ENCODE assay signal across 8 cellular contexts in the genomic region with DNA sequence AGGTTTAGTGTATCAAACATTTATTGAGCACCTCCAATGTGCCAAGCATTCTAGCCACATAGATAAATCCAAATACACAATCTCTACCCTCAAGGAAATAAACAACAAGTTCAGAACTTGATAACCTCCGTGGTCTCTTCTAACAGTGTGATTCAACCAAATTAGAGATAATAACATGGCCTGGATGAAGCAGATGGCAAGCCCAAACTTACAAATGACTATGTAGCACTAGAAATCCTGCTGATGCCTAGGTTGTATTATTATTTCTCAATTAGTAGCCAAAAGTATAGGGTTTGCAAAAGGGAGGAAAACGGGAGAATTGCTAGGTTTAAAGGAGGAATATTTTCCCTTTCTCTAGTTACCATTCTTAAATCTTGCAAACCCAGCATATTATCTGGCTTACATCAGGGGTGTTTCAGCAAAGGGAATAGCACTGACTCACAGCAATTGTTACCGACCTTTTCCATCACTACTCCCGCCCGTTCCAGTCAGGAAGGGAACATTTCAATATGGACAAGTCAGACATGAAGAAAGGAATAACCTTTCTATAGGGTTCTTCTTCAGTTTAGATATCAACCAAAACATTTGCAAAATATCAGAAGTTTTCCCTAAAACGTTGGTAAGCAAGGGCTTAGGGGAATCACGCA. TPM values are rescaled to one million over a fixed set of nuclear protein-coding genes. Genes with fewer than 3 reads are reported as not detected.
DNase-seq lines count a peak whose midpoint lies in the region; TF ChIP-seq lines count a peak whose summit lies in the region.
"Had no signal": no experiment of that assay in that cellular context is flagged by ENCODE, and none has a peak within 500 bp of the region (broad histone marks: within the 10 kb centered on the region; RNA-seq: fewer than 3 reads in every experiment).

No MANE protein-coding gene starts in this region.

- H3K36me3 ChIP-seq in thyroid gland = no peaks in the 10 kb centered on the region

- no peaks in the 10 kb centered on the region for H3K9me3 Mint-ChIP-seq in activated CD4-positive, alpha-beta T cell treated with anti-CD3 and anti-CD28 coated beads, Interleukin-2, amount 10 ng/mL, durations not matched to agents 7 days and 5 days

- H3K36me3 Mint-ChIP-seq in activated CD4-positive, alpha-beta T cell treated with anti-CD3 and anti-CD28 coated beads, Interleukin-2, amount 10 ng/mL, durations not matched to agents 7 days and 5 days (ENCODE audit: low read depth) = no peaks in the 10 kb centered on the region

- H3K9me3 ChIP-seq in thyroid gland = no peaks in the 10 kb centered on the region

- TF ChIP-seq CTCF in astrocyte of the spinal cord (IDR thresholded peaks at IDR 0.05; ENCODE audit: low read depth, low read length) (no peak), thyroid gland (IDR thresholded peaks at IDR 0.05) (no peak)

- no peak for TF ChIP-seq POLR2A in thyroid gland (IDR thresholded peaks at IDR 0.05)

- H3K27ac ChIP-seq in thyroid gland = peak overlapping the region in 2 of 3 donors; percentile 6 to 41

- H3K27me3 ChIP-seq in thyroid gland = no peaks in the 10 kb centered on the region

- CTCF ChIA-PET in activated CD4-positive, alpha-beta T cell treated with anti-CD3 and anti-CD28 coated beads, Interleukin-2, amount 10 ng/mL, durations not matched to agents 7 days and 5 days (lab: Charles Lee) = no interaction called here

- H3K27me3 Mint-ChIP-seq in activated CD4-positive, alpha-beta T cell treated with anti-CD3 and anti-CD28 coated beads, Interleukin-2, amount 10 ng/mL, durations not matched to agents 7 days and 5 days = peaks cover 27% of the 10 kb centered on the region

- H3K4me1 Mint-ChIP-seq in activated CD4-positive, alpha-beta T cell treated with anti-CD3 and anti-CD28 coated beads, Interleukin-2, amount 10 ng/mL, durations not matched to agents 7 days and 5 days = peaks cover 5% of the 10 kb centered on the region

- intact Hi-C loops in thyroid gland (cut with DNase I) = no loop called here

- H3K4me1 ChIP-seq in thyroid gland = peaks cover 4 to 6% of the 10 kb centered on the region in 2 donors

- H3K27ac Mint-ChIP-seq in activated CD4-positive, alpha-beta T cell treated with anti-CD3 and anti-CD28 coated beads, Interleukin-2, amount 10 ng/mL, durations not matched to agents 7 days and 5 days = no peak overlapping the region

- POLR2A ChIA-PET in activated CD4-positive, alpha-beta T cell treated with anti-CD3 and anti-CD28 coated beads, Interleukin-2, amount 10 ng/mL, durations not matched to agents 7 days and 5 days (lab: Charles Lee) = no interaction called here

- in situ Hi-C loops in astrocyte of the spinal cord (cut with HindIII; ENCODE audit: low sequenced_read_pairs) = no loop called here

- WGBS in thyroid gland, 2 donors = 57 to 67% methylated on average over 7 of the region's 7 CpGs

- H3K4me3 ChIP-seq in astrocyte of the spinal cord (ENCODE audit: low read depth, low read length) (peak overlapping the region; percentile 93), thyroid gland (replicated peaks in 1 of 3) (peak overlapping the region in 1 of 3 donors; percentile 1)
- H3K4me3 ChIP-seq: GM12878 had no signal

- DNase-seq in HT1080 (ENCODE audit: low read depth) (peak; percentile 54), astrocyte of the spinal cord (ENCODE audit: low read depth, low spot score) (peak; percentile 74), iris pigment epithelial cell (ENCODE audit: low read depth) (peak; percentile 73), thyroid gland (no peak), pons (ENCODE audit: low spot score) (no peak), NCI-H345 (lab: John Stamatoyannopoulos, UW) (no peak)
- DNase-seq in activated CD4-positive, alpha-beta T cell treated with anti-CD3 and anti-CD28 coated beads, Interleukin-2, amount 10 ng/mL, durations not matched to agents 7 days and 5 days = no peak

- no peak overlapping the region for H3K4me3 Mint-ChIP-seq in activated CD4-positive, alpha-beta T cell treated with anti-CD3 and anti-CD28 coated beads, Interleukin-2, amount 10 ng/mL, durations not matched to agents 7 days and 5 days

RNA-seq across cellular contexts. Expression of a gene that starts 2.3 kb away (rescaled TPM):
- total RNA-seq in HT1080 (2014; rRNA removed; shearing (Covaris generic)) = 50.1 and 54.4 TPM in 2 replicates
- polyA plus RNA-seq in HT1080 (2015; cell fraction: cytosol; rRNA removed) = 44.5 and 50.0 TPM in 2 replicates
- 80.1 and 87.6 TPM in 2 replicates for polyA plus RNA-seq in HT1080 (2015; cell fraction: nucleus; rRNA removed)
- 10 to 100 TPM; 23.7 to 43.1 (median 28.0) TPM for total RNA-seq in thyroid gland
- total RNA-seq in activated CD4-positive, alpha-beta T cell treated with anti-CD3 and anti-CD28 coated beads, Interleukin-2, amount 10 ng/mL, durations not matched to agents 7 days and 5 days = not detected

Comparison
In these comparisons a context has a peak if more than half of its experiments do, and no peak if none do; other contexts are left out.
1. DNase-seq: peak in HT1080 (single experiment), astrocyte of the spinal cord (single experiment) and iris pigment epithelial cell (single experiment); none in thyroid gland (0 of 2), pons (single experiment), NCI-H345 (single experiment) and activated CD4-positive, alpha-beta T cell treated with anti-CD3 and anti-CD28 coated beads, Interleukin-2, amount 10 ng/mL, durations not matched to agents 7 days and 5 days (single experiment).
2. RNA of a gene that starts 2.3 kb away (total RNA-seq): 50.1 to 54.4 TPM in HT1080 and 23.7 to 43.1 TPM in thyroid gland; not detected in activated CD4-positive, alpha-beta T cell treated with anti-CD3 and anti-CD28 coated beads, Interleukin-2, amount 10 ng/mL, durations not matched to agents 7 days and 5 days; every median in the first group is over 10 times any median in the second.